ENCODE assay signal across 11 cellular contexts in genomic region chr2:127163090-127163406, GRCh38. TPM values are rescaled to one million over a fixed set of nuclear protein-coding genes. Genes with fewer than 3 reads are reported as not detected.
DNase-seq lines count a peak whose midpoint lies in the region; ATAC-seq and TF ChIP-seq lines count a peak whose summit lies in the region.
"Not testable (repeated sequence)": the region's sequence is repeated elsewhere in the genome, so short reads cannot be mapped to it uniquely, and the experiment has no call there.
"Had no signal": no experiment of that assay in that cellular context is flagged by ENCODE, and none has a peak within 500 bp of the region (broad histone marks: within the 10 kb centered on the region; RNA-seq: fewer than 3 reads in every experiment).

No MANE protein-coding gene starts in this region.

- TF ChIP-seq CTCF in osteocyte (IDR thresholded peaks at IDR 0.05), result not testable (repeated sequence)

- peak; percentile 3 for DNase-seq in activated CD4-positive, alpha-beta memory T cell treated with anti-CD3 and anti-CD28 coated beads for 36 hours
- DNase-seq in activated effector memory CD4-positive, alpha-beta T cell treated with anti-CD3 and anti-CD28 coated beads, Interleukin-2, amount 50 U/mL, for 16 hours, result peak; percentile 12
- DNase-seq in osteocyte (ENCODE audit: extremely low spot score, unreplicated experiment) (peak; percentile 54), posterior vena cava (ENCODE audit: low spot score) (peak; percentile 56)
- not testable (repeated sequence) for DNase-seq in stimulated activated naive B cell treated with anti-CD40 and anti-IgM and Interleukin-4, amounts not matched to agents 10 μg/mL and 1 μg/mL and 100 μg/mL, for 72 hours

- POLR2A ChIA-PET in activated CD4-positive, alpha-beta memory T cell treated with anti-CD3 and anti-CD28 coated beads for 36 hours (lab: Charles Lee), result interaction anchor here (0.6 kb wide), 1 partner anchor 79 kb away, joined by 3 read pairs; no protein-coding TSS in a partner anchor

- CTCF ChIA-PET in activated CD4-positive, alpha-beta memory T cell treated with anti-CD3 and anti-CD28 coated beads for 36 hours (lab: Charles Lee), result not testable (repeated sequence)

- not testable (repeated sequence) for H3K27me3 Mint-ChIP-seq in activated CD4-positive, alpha-beta memory T cell treated with anti-CD3 and anti-CD28 coated beads for 36 hours; osteocyte (ENCODE audit: unreplicated experiment); stimulated activated naive B cell treated with anti-CD40 and anti-IgM and Interleukin-4, amounts not matched to agents 10 μg/mL and 1 μg/mL and 100 μg/mL, for 72 hours

- H3K9me3 Mint-ChIP-seq in activated CD4-positive, alpha-beta memory T cell treated with anti-CD3 and anti-CD28 coated beads for 36 hours; osteocyte (ENCODE audit: unreplicated experiment); stimulated activated naive B cell treated with anti-CD40 and anti-IgM and Interleukin-4, amounts not matched to agents 10 μg/mL and 1 μg/mL and 100 μg/mL, for 72 hours: not testable (repeated sequence)

- not testable (repeated sequence) for H3K27ac Mint-ChIP-seq in activated CD4-positive, alpha-beta memory T cell treated with anti-CD3 and anti-CD28 coated beads for 36 hours; osteocyte (ENCODE audit: unreplicated experiment)
- H3K27ac Mint-ChIP-seq in stimulated activated naive B cell treated with anti-CD40 and anti-IgM and Interleukin-4, amounts not matched to agents 10 μg/mL and 1 μg/mL and 100 μg/mL, for 72 hours, result peak overlapping the region; percentile 14

- not testable (repeated sequence) for H3K4me1 Mint-ChIP-seq in activated CD4-positive, alpha-beta memory T cell treated with anti-CD3 and anti-CD28 coated beads for 36 hours (ENCODE audit: low read depth)
- peaks cover 50% of the 10 kb centered on the region for H3K4me1 Mint-ChIP-seq in osteocyte (ENCODE audit: unreplicated experiment)
- peaks cover 25 to 42% of the 10 kb centered on the region in 2 donors for H3K4me1 Mint-ChIP-seq in stimulated activated naive B cell treated with anti-CD40 and anti-IgM and Interleukin-4, amounts not matched to agents 10 μg/mL and 1 μg/mL and 100 μg/mL, for 72 hours

- intact Hi-C loops in activated CD4-positive, alpha-beta memory T cell treated with anti-CD3 and anti-CD28 coated beads for 36 hours (cut with micrococcal nuclease); posterior vena cava (cut with DNase I): not testable (repeated sequence)

- H3K36me3 Mint-ChIP-seq in activated CD4-positive, alpha-beta memory T cell treated with anti-CD3 and anti-CD28 coated beads for 36 hours; osteocyte (ENCODE audit: unreplicated experiment); stimulated activated naive B cell treated with anti-CD40 and anti-IgM and Interleukin-4, amounts not matched to agents 10 μg/mL and 1 μg/mL and 100 μg/mL, for 72 hours: not testable (repeated sequence)

- not testable (repeated sequence) for H3K4me3 Mint-ChIP-seq in activated CD4-positive, alpha-beta memory T cell treated with anti-CD3 and anti-CD28 coated beads for 36 hours; osteocyte (ENCODE audit: unreplicated experiment); stimulated activated naive B cell treated with anti-CD40 and anti-IgM and Interleukin-4, amounts not matched to agents 10 μg/mL and 1 μg/mL and 100 μg/mL, for 72 hours

- not testable (repeated sequence) for ATAC-seq in stimulated activated naive B cell treated with anti-CD40 and anti-IgM and Interleukin-4, amounts not matched to agents 10 μg/mL and 1 μg/mL and 100 μg/mL, for 72 hours (replicated peaks)

RNA-seq across cellular contexts. Expression of gene BIN1, which starts 56.1 kb away (rescaled TPM):
- 10 to 100 TPM; 55.4 to 58.2 TPM for total RNA-seq in activated CD4-positive, alpha-beta memory T cell treated with anti-CD3 and anti-CD28 coated beads for 36 hours
- 101 TPM in 2 replicates for total RNA-seq in osteocyte
- total RNA-seq in posterior vena cava, result 10 to 100 TPM; 49.2 to 84.8 TPM

RNA-seq across cellular contexts. Expression of gene CYP27C1, which starts 57.1 kb away (rescaled TPM):
- total RNA-seq in activated CD4-positive, alpha-beta memory T cell treated with anti-CD3 and anti-CD28 coated beads for 36 hours, result not detected
- total RNA-seq in osteocyte, result 21.9 and 24.9 TPM in 2 replicates
- total RNA-seq in posterior vena cava, result under 1 TPM; 0.29 to 0.88 TPM
- total RNA-seq: B cell; CD4-positive, alpha-beta memory T cell; CD4-positive, alpha-beta T cell; CD4-positive, CD25-positive, alpha-beta regulatory T cell; CD8-positive, alpha-beta memory T cell; CD8-positive, alpha-beta T cell had no signal

Comparison
In these comparisons a context has a peak if more than half of its experiments do, and no peak if none do; other contexts are left out.
1. RNA of gene CYP27C1, which starts 57.1 kb away (total RNA-seq): 21.9 to 24.9 TPM in osteocyte; 0.29 to 0.88 TPM in posterior vena cava and not detected in activated CD4-positive, alpha-beta memory T cell treated with anti-CD3 and anti-CD28 coated beads for 36 hours; every median in the first group is over 10 times any median in the second.